ENCODE assay signal across 9 cellular contexts in genomic region chr2:233349005-233349998, GRCh38. TPM values are rescaled to one million over a fixed set of nuclear protein-coding genes. Genes with fewer than 3 reads are reported as not detected.
A peak's percentile ranks its signal among the peaks of the same experiment; 100 is the strongest.
DNase-seq lines count a peak whose midpoint lies in the region; ATAC-seq and TF ChIP-seq lines count a peak whose summit lies in the region.
"Had no signal": no experiment of that assay in that cellular context is flagged by ENCODE, and none has a peak within 500 bp of the region (broad histone marks: within the 10 kb centered on the region; RNA-seq: fewer than 3 reads in every experiment).

No MANE protein-coding gene starts in this region.

- 34 to 45% methylated on average over 15 of the region's 15 CpGs for WGBS in tibial nerve, 2 donors

- intact Hi-C loops in left ventricle myocardium inferior (cut with micrococcal nuclease) = no loop called here

- H3K36me3 ChIP-seq in left ventricle myocardium inferior (no peaks in the 10 kb centered on the region), tibial nerve (no peaks in the 10 kb centered on the region)

- H3K27me3 ChIP-seq in left ventricle myocardium inferior (ENCODE audit: low read depth) (no peaks in the 10 kb centered on the region), tibial nerve (no peaks in the 10 kb centered on the region)

- TF ChIP-seq EP300 in tibial nerve (IDR thresholded peaks at IDR 0.05) = peak in 1 of 2 donors; percentile 76

- H3K4me3 ChIP-seq in left ventricle myocardium inferior = no peak overlapping the region
- no peak overlapping the region for H3K4me3 ChIP-seq in tibial nerve

- DNase-seq in GF-D8 (lab: John Stamatoyannopoulos, UW) (peak; percentile 77), NCI-H1105 (lab: John Stamatoyannopoulos, UW) (peak; percentile 58), left ventricle myocardium inferior (peak; percentile 54), tibial nerve (ENCODE audit: low spot score in 2 of 2) (peak; percentile 44 to 51), HPDE6-E6E7 (ENCODE audit: extremely low spot score) (no peak), NCI-H446 (lab: John Stamatoyannopoulos, UW) (no peak)
- no peak for DNase-seq in stimulated activated naive CD4-positive, alpha-beta T cell treated with Interleukin-2 at 50 U/mL for 16 hours (lab: John Stamatoyannopoulos, UW)

- H3K27ac ChIP-seq in left ventricle myocardium inferior (replicated peaks) (no peak overlapping the region), tibial nerve (peak overlapping the region in 1 of 4 donors; percentile 40)

- TF ChIP-seq CTCF in left ventricle myocardium inferior (IDR thresholded peaks at IDR 0.05; ENCODE audit: borderline replicate concordance) (no peak), tibial nerve (IDR thresholded peaks at IDR 0.05) (no peak)

- H3K4me1 ChIP-seq in left ventricle myocardium inferior (peaks cover 20% of the 10 kb centered on the region), tibial nerve (peaks cover 0 to 39% (median 23%) of the 10 kb centered on the region in 4 donors)

- peak; percentile 39 for ATAC-seq in GM21360 (IDR thresholded peaks at IDR 0.05; ENCODE audit: unreplicated experiment)

- H3K9me3 ChIP-seq in left ventricle myocardium inferior (replicated peaks) (no peaks in the 10 kb centered on the region), tibial nerve (no peaks in the 10 kb centered on the region)

- TF ChIP-seq POLR2A in tibial nerve (IDR thresholded peaks at IDR 0.05) = peak in 1 of 2 donors; percentile 15

RNA-seq across cellular contexts. Expression of gene DGKD, which starts 5.0 kb away (rescaled TPM):
- total RNA-seq in left ventricle myocardium inferior (41.7 TPM), tibial nerve (10 to 100 TPM in 1 of 4 donors, 1 to 10 TPM in 3; 6.5 to 11.7 (median 7.4) TPM)

RNA-seq across cellular contexts. Expression of gene SAG, which starts 41.7 kb away (rescaled TPM):
- total RNA-seq in left ventricle myocardium inferior (not detected), tibial nerve (not detected)
- total RNA-seq: astrocyte had no signal

Comparison
In these comparisons a context has a peak if more than half of its experiments do, and no peak if none do; other contexts are left out.
1. DNase-seq: peak in GF-D8 (single experiment), NCI-H1105 (single experiment), left ventricle myocardium inferior (single experiment) and tibial nerve (2 of 2); none in HPDE6-E6E7 (single experiment), stimulated activated naive CD4-positive, alpha-beta T cell treated with Interleukin-2 at 50 U/mL for 16 hours (single experiment) and NCI-H446 (0 of 2).